ENCODE assay signal across 17 cellular contexts in genomic region chr9:110173322-110173642, GRCh38. TPM values are rescaled to one million over a fixed set of nuclear protein-coding genes. Genes with fewer than 3 reads are reported as not detected.
A peak's percentile ranks its signal among the peaks of the same experiment; 100 is the strongest.
DNase-seq lines count a peak whose midpoint lies in the region; ATAC-seq and TF ChIP-seq lines count a peak whose summit lies in the region.
"Had no signal": no experiment of that assay in that cellular context is flagged by ENCODE, and none has a peak within 500 bp of the region (broad histone marks: within the 10 kb centered on the region; RNA-seq: fewer than 3 reads in every experiment).

No MANE protein-coding gene starts in this region.

- H3K27me3 ChIP-seq in CD8-positive, alpha-beta T cell (ENCODE audit: insufficient read depth, low read length), result no peaks in the 10 kb centered on the region
- H3K27me3 ChIP-seq in ovary, result no peaks in the 10 kb centered on the region
- H3K27me3 ChIP-seq: cardiac muscle cell, Peyer's patch, thyroid gland had no signal

- TF ChIP-seq POLR2A in ovary (IDR thresholded peaks at IDR 0.05), result no peak

- H3K27ac ChIP-seq in CD8-positive, alpha-beta T cell (ENCODE audit: low read depth, low read length), result no peak overlapping the region
- no peak overlapping the region for H3K27ac ChIP-seq in ovary
- H3K27ac ChIP-seq: Peyer's patch had no signal

- no peak for DNase-seq in CD14-positive monocyte (ENCODE audit: low spot score)
- DNase-seq in CD8-positive, alpha-beta T cell, result no peak
- peak; percentile 23 for DNase-seq in WTC11 (ENCODE audit: low spot score)
- peak; percentile 73 for DNase-seq in iPS-NIHi7 (ENCODE audit: extremely low spot score)
- DNase-seq in NCI-H2029 (lab: John Stamatoyannopoulos, UW), result no peak
- DNase-seq in ovary, result no peak
- DNase-seq in sciatic nerve (ENCODE audit: low spot score), result no peak
- DNase-seq: effector CD4-positive, alpha-beta T cell; NCI-H1048; NCI-H774; Peyer's patch; stimulated activated CD4-positive, alpha-beta T cell treated with anti-CD3 and anti-CD28 coated beads, Interleukin-4, amount 100 ng/mL, for 1 hour; thyroid gland had no signal

- H3K27ac Mint-ChIP-seq in CD14-positive monocyte, result no peak overlapping the region
- H3K27ac Mint-ChIP-seq in CD8-positive, alpha-beta T cell, result no peak overlapping the region
- no peak overlapping the region for H3K27ac Mint-ChIP-seq in WTC11

- CTCF ChIA-PET in CD8-positive, alpha-beta T cell (lab: Charles Lee), result interaction anchor here (2.6 kb wide), 1 partner anchor 11 kb away, joined by 10 read pairs; no protein-coding TSS in a partner anchor
- CTCF ChIA-PET in WTC11 (lab: Charles Lee), result interaction anchor here (1.6 to 1.8 kb wide), 2 partner anchors 10 to 45 kb away, joined by 6 read pairs; no protein-coding TSS in a partner anchor

- POLR2A ChIA-PET in CD8-positive, alpha-beta T cell (lab: Charles Lee), result no interaction called here
- POLR2A ChIA-PET in WTC11 (lab: Charles Lee), result interaction anchor here (0.7 to 2.1 kb wide), 3 partner anchors 83 to 399 kb away, joined by 4 to 5 read pairs (median 5); partner anchors contain the start of gene TXN

- H3K36me3 Mint-ChIP-seq in CD14-positive monocyte (peaks cover 5 to 11% of the 10 kb centered on the region in 2 donors), WTC11 (peaks cover 6% of the 10 kb centered on the region; the same call in 1 of the 2 replicates)
- H3K36me3 Mint-ChIP-seq in CD8-positive, alpha-beta T cell, result no peaks in the 10 kb centered on the region

- H3K4me1 ChIP-seq in CD8-positive, alpha-beta T cell (ENCODE audit: insufficient read depth, low read length), result no peaks in the 10 kb centered on the region
- H3K4me1 ChIP-seq in ovary (ENCODE audit: insufficient read depth), result no peaks in the 10 kb centered on the region
- H3K4me1 ChIP-seq: Peyer's patch, thyroid gland had no signal

- H3K9me3 ChIP-seq in CD8-positive, alpha-beta T cell (ENCODE audit: low read length), result no peaks in the 10 kb centered on the region
- H3K9me3 ChIP-seq in ovary, result no peaks in the 10 kb centered on the region
- H3K9me3 ChIP-seq: Peyer's patch, thyroid gland had no signal

- no peaks in the 10 kb centered on the region for H3K36me3 ChIP-seq in CD8-positive, alpha-beta T cell (ENCODE audit: insufficient read depth, low read length)
- H3K36me3 ChIP-seq in ovary, result no peaks in the 10 kb centered on the region
- H3K36me3 ChIP-seq: Peyer's patch had no signal

- peaks cover 0 to 3% (median 0%) of the 10 kb centered on the region in 3 donors for H3K27me3 Mint-ChIP-seq in CD14-positive monocyte (ENCODE audit: low read depth in 3 of 3)
- H3K27me3 Mint-ChIP-seq in CD8-positive, alpha-beta T cell (ENCODE audit: low read depth), result no peaks in the 10 kb centered on the region
- no peaks in the 10 kb centered on the region for H3K27me3 Mint-ChIP-seq in WTC11 (ENCODE audit: low read depth)

- intact Hi-C loops in CD14-positive monocyte (cut with micrococcal nuclease) (no loop called here), ovary (cut with DNase I) (no loop called here), sciatic nerve (cut with DNase I) (no loop called here)
- intact Hi-C loops in CD8-positive, alpha-beta T cell (cut with DNase I, micrococcal nuclease), result no loop called here

- H3K4me3 Mint-ChIP-seq in CD14-positive monocyte, result peak overlapping the region; percentile 64 to 72
- H3K4me3 Mint-ChIP-seq in CD8-positive, alpha-beta T cell, result peak overlapping the region; percentile 47
- peak overlapping the region; percentile 65 for H3K4me3 Mint-ChIP-seq in WTC11

- peaks cover 19% of the 10 kb centered on the region for H3K4me1 Mint-ChIP-seq in CD14-positive monocyte
- H3K4me1 Mint-ChIP-seq in CD8-positive, alpha-beta T cell (ENCODE audit: low read depth), result peaks cover 4% of the 10 kb centered on the region
- H3K4me1 Mint-ChIP-seq in WTC11, result peaks cover 16% of the 10 kb centered on the region

- H3K9me3 Mint-ChIP-seq in CD14-positive monocyte (peaks cover 0 to 7% (median 0%) of the 10 kb centered on the region in 7 donors), WTC11 (no peaks in the 10 kb centered on the region)
- H3K9me3 Mint-ChIP-seq in CD8-positive, alpha-beta T cell, result no peaks in the 10 kb centered on the region

- TF ChIP-seq CTCF in CD14-positive monocyte (IDR thresholded peaks at IDR 0.05) (no peak), WTC11 (IDR thresholded peaks at IDR 0.05) (no peak), ovary (IDR thresholded peaks at IDR 0.05) (no peak)
- TF ChIP-seq CTCF in CD8-positive, alpha-beta T cell (IDR thresholded peaks at IDR 0.05), result no peak

- H3K4me3 ChIP-seq in CD8-positive, alpha-beta T cell (ENCODE audit: low read depth, low read length), result no peak overlapping the region
- H3K4me3 ChIP-seq in ovary, result no peak overlapping the region
- H3K4me3 ChIP-seq: cardiac muscle cell, Peyer's patch, thyroid gland had no signal

- no peak for ATAC-seq in CD8-positive, alpha-beta T cell
- peak; percentile 73 for ATAC-seq in WTC11
- ATAC-seq in sciatic nerve, result no peak
- ATAC-seq: HCT116, SK-N-SH treated with all-trans-retinoic acid at 6 μM for 48 hours had no signal

- no peak for TF ChIP-seq EP300 in ovary (IDR thresholded peaks at IDR 0.05)

- WGBS in ovary, 3 donors, result 64 to 70% (median 70%) methylated on average over 7 of the region's 7 CpGs

TF ChIP-seq in WTC11, 78 proteins besides CTCF, POLR2A, EP300 and RAD21 (continues in another document):
- TF ChIP-seq ZNF263 (CRISPR knock-in tag; IDR thresholded peaks at IDR 0.05; ENCODE audit: low read depth) (no peak), ETV6 (CRISPR knock-in tag; IDR thresholded peaks at IDR 0.05) (no peak), E2F4 (CRISPR knock-in tag; IDR thresholded peaks at IDR 0.05; ENCODE audit: borderline replicate concordance, low read depth) (no peak), CBFB (CRISPR knock-in tag; IDR thresholded peaks at IDR 0.05; ENCODE audit: low read depth) (no peak), PRRX2 (CRISPR knock-in tag; IDR thresholded peaks at IDR 0.05) (no peak), GABPB1 (CRISPR knock-in tag; IDR thresholded peaks at IDR 0.05) (no peak), MAX (CRISPR knock-in tag; IDR thresholded peaks at IDR 0.05) (no peak), ESRRA (CRISPR knock-in tag; IDR thresholded peaks at IDR 0.05; ENCODE audit: borderline replicate concordance) (no peak), CDX4 (CRISPR knock-in tag; IDR thresholded peaks at IDR 0.05; ENCODE audit: borderline replicate concordance) (no peak), ZNF416 (CRISPR knock-in tag; IDR thresholded peaks at IDR 0.05) (no peak), PRDM15 (CRISPR knock-in tag; IDR thresholded peaks at IDR 0.05) (no peak), ZNF317 (CRISPR knock-in tag; IDR thresholded peaks at IDR 0.05; ENCODE audit: borderline replicate concordance, low read depth) (no peak)

RNA-seq across cellular contexts. Expression of gene C9orf152, which starts 34.7 kb away (rescaled TPM):
- polyA plus RNA-seq in CD14-positive monocyte (not detected), ovary (under 1 TPM in 1 of 2 donors, not detected in 1; 0.07 TPM)
- not detected for total RNA-seq in CD8-positive, alpha-beta T cell
- total RNA-seq in WTC11 (2021) (0.11 TPM in 1 of 3 replicates, not detected in the others), ovary (under 1 TPM in 4 of 7 donors, not detected in 3; 0.12 to 0.34 (median 0.25) TPM), sciatic nerve (not detected)
- total RNA-seq: cardiac muscle cell, osteocyte had no signal
- polyA plus RNA-seq: cardiac muscle cell had no signal

Comparison
In these comparisons a context has a peak if more than half of its experiments do, and no peak if none do; other contexts are left out.
1. DNase-seq: peak in WTC11 (single experiment) and iPS-NIHi7 (single experiment); none in CD14-positive monocyte (single experiment), CD8-positive, alpha-beta T cell (0 of 7), NCI-H2029 (single experiment), ovary (0 of 5) and sciatic nerve (single experiment).
2. Peak in every context shown above with its lines, with median percentiles within 50 percentile points of each other: H3K4me3 Mint-ChIP-seq.